ENCODE assay signal across 12 cellular contexts in the genomic region with DNA sequence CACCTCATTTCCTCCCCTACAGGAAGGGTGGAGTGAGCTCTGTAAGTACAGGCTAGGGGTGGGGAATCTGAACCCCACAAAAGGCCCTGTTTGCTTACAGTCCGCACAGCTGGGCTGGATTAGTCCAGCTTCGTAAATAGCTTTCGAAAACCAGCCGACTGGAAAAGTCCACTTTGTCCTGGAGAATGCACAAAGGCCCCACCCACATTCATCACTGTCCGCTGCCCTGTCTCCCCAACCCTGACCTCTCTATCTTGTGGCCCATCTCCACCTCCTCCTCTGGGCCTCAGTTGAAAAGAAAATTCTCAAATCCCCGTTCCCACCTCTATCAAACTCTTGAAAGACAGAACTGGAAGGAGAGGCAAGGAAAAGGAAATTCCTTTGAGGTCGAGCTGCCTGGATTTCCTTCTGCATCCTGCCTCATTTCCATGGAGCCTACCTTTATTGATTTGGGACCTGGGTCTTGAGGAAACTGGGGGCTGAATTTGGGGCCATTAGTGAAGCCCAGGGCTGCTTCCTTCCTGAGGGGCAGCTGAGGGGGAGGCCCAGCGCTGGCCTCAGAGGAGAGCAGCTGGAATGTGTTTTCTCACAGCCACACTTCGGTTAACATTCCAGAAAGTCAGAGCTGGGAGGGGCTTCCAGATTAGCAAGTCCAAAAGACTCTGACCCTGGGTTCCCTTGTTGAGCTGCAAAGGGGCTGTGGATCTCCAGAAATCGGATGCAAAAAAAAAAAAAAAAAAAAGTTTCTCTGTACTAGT.
A peak's percentile ranks its signal among the peaks of the same experiment; 100 is the strongest.
DNase-seq lines count a peak whose midpoint lies in the region; ATAC-seq and TF ChIP-seq lines count a peak whose summit lies in the region.
"Had no signal": no experiment of that assay in that cellular context is flagged by ENCODE, and none has a peak within 500 bp of the region (broad histone marks: within the 10 kb centered on the region; RNA-seq: fewer than 3 reads in every experiment).

No MANE protein-coding gene starts in this region.

- H3K27ac Mint-ChIP-seq in activated CD8-positive, alpha-beta memory T cell treated with anti-CD3 and anti-CD28 coated beads, Interleukin-2, amount 10 ng/mL, durations not matched to agents 7 days and 5 days, result no peak overlapping the region
- H3K27ac Mint-ChIP-seq: memory B cell; stimulated activated naive B cell treated with anti-CD40 and anti-IgM and Interleukin-4, amounts not matched to agents 10 μg/mL and 1 μg/mL and 100 μg/mL, for 72 hours had no signal

- no peaks in the 10 kb centered on the region for H3K9me3 Mint-ChIP-seq in activated CD8-positive, alpha-beta memory T cell treated with anti-CD3 and anti-CD28 coated beads, Interleukin-2, amount 10 ng/mL, durations not matched to agents 7 days and 5 days (ENCODE audit: low read depth)

- peaks cover 2% of the 10 kb centered on the region for H3K4me1 Mint-ChIP-seq in activated CD8-positive, alpha-beta memory T cell treated with anti-CD3 and anti-CD28 coated beads, Interleukin-2, amount 10 ng/mL, durations not matched to agents 7 days and 5 days
- H3K4me1 Mint-ChIP-seq: memory B cell; stimulated activated naive B cell treated with anti-CD40 and anti-IgM and Interleukin-4, amounts not matched to agents 10 μg/mL and 1 μg/mL and 100 μg/mL, for 72 hours had no signal

- no peak for TF ChIP-seq CTCF in AG04449 (IDR thresholded peaks at IDR 0.05; ENCODE audit: insufficient read depth, low read length, missing control alignments)

- POLR2A ChIA-PET in AG04449 (lab: Yijun Ruan, JAX), result interaction anchor here (0.7 to 2.1 kb wide), 6 partner anchors 17 to 183 kb away, joined by 3 to 16 read pairs (median 4); partner anchors contain the start of gene TIMP3

- no peak overlapping the region for H3K4me3 ChIP-seq in AG04449 (ENCODE audit: low read depth, low read length)
- peak overlapping the region; percentile 55 for H3K4me3 ChIP-seq in adipocyte (ENCODE audit: low read length)

- H3K9me3 ChIP-seq in adipocyte (ENCODE audit: control insufficient read depth, low read length), result peaks cover 23% of the 10 kb centered on the region

- peak overlapping the region; percentile 84 for H3K9ac ChIP-seq in adipocyte (ENCODE audit: low read length)

- no peak overlapping the region for H3K4me3 Mint-ChIP-seq in activated CD8-positive, alpha-beta memory T cell treated with anti-CD3 and anti-CD28 coated beads, Interleukin-2, amount 10 ng/mL, durations not matched to agents 7 days and 5 days
- H3K4me3 Mint-ChIP-seq: memory B cell; stimulated activated naive B cell treated with anti-CD40 and anti-IgM and Interleukin-4, amounts not matched to agents 10 μg/mL and 1 μg/mL and 100 μg/mL, for 72 hours had no signal

- H3K4me1 ChIP-seq in adipocyte (ENCODE audit: control insufficient read depth, insufficient read depth, low read length), result peaks cover 63% of the 10 kb centered on the region

- CTCF ChIA-PET in AG04449 (lab: Yijun Ruan, JAX), result interaction anchor here (0.7 to 5.9 kb wide), 9 partner anchors 14 to 396 kb away, joined by 3 to 42 read pairs (median 3); no protein-coding TSS in a partner anchor
- CTCF ChIA-PET in activated CD8-positive, alpha-beta memory T cell treated with anti-CD3 and anti-CD28 coated beads, Interleukin-2, amount 10 ng/mL, durations not matched to agents 7 days and 5 days (lab: Charles Lee), result no interaction called here

- peak; percentile 69 to 73 for ATAC-seq in left cardiac atrium
- ATAC-seq in activated CD8-positive, alpha-beta memory T cell treated with anti-CD3 and anti-CD28 coated beads, Interleukin-2, amount 10 ng/mL, durations not matched to agents 7 days and 5 days, result no peak
- ATAC-seq: stimulated activated naive B cell treated with anti-CD40 and anti-IgM and Interleukin-4, amounts not matched to agents 10 μg/mL and 1 μg/mL and 100 μg/mL, for 72 hours had no signal

- H3K27me3 ChIP-seq in adipocyte (replicated peaks; ENCODE audit: control insufficient read depth, insufficient read depth, low read length), result no peaks in the 10 kb centered on the region

- DNase-seq in AG04449 (ENCODE audit: low read depth, low spot score), result peak; percentile 49
- DNase-seq in adipocyte (ENCODE audit: low read depth), result peak; percentile 92
- DNase-seq in left cardiac atrium, result peak; percentile 58
- DNase-seq in non-pigmented ciliary epithelial cell (ENCODE audit: low read depth), result peak; percentile 70
- DNase-seq in activated CD8-positive, alpha-beta memory T cell treated with anti-CD3 and anti-CD28 coated beads, Interleukin-2, amount 10 ng/mL, durations not matched to agents 7 days and 5 days, result no peak
- no peak for DNase-seq in DMS153 treated with DMSO at 0.1 percent for 48 hours (lab: John Stamatoyannopoulos, UW; ENCODE audit: unreplicated experiment)
- no peak for DNase-seq in T-helper 2 cell
- DNase-seq in UCSD-AML1 (lab: John Stamatoyannopoulos, UW; ENCODE audit: unreplicated experiment), result no peak
- DNase-seq: ACHN; activated CD8-positive, alpha-beta memory T cell treated with anti-CD3 and anti-CD28 coated beads, Interleukin-2, amount 50 U/mL, for 48 hours; stimulated activated naive B cell treated with anti-CD40 and anti-IgM and Interleukin-4, amounts not matched to agents 10 μg/mL and 1 μg/mL and 100 μg/mL, for 72 hours had no signal

- H3K36me3 Mint-ChIP-seq in activated CD8-positive, alpha-beta memory T cell treated with anti-CD3 and anti-CD28 coated beads, Interleukin-2, amount 10 ng/mL, durations not matched to agents 7 days and 5 days, result no peaks in the 10 kb centered on the region
- H3K36me3 Mint-ChIP-seq: memory B cell; stimulated activated naive B cell treated with anti-CD40 and anti-IgM and Interleukin-4, amounts not matched to agents 10 μg/mL and 1 μg/mL and 100 μg/mL, for 72 hours had no signal

- no peaks in the 10 kb centered on the region for H3K36me3 ChIP-seq in adipocyte (ENCODE audit: control insufficient read depth, insufficient read depth, low read length, severe bottlenecking)

- intact Hi-C loops in left cardiac atrium (cut with DNase I), result loop anchor here (5.0 kb wide), 1 partner anchor 90 kb away; no protein-coding TSS in a partner anchor

- H3K27me3 Mint-ChIP-seq in activated CD8-positive, alpha-beta memory T cell treated with anti-CD3 and anti-CD28 coated beads, Interleukin-2, amount 10 ng/mL, durations not matched to agents 7 days and 5 days, result peaks cover 7% of the 10 kb centered on the region

Comparison
In these comparisons a context has a peak if more than half of its experiments do, and no peak if none do; other contexts are left out.
1. DNase-seq: peak in AG04449 (single experiment), adipocyte (single experiment), left cardiac atrium (single experiment) and non-pigmented ciliary epithelial cell (single experiment); none in activated CD8-positive, alpha-beta memory T cell treated with anti-CD3 and anti-CD28 coated beads, Interleukin-2, amount 10 ng/mL, durations not matched to agents 7 days and 5 days (single experiment), DMS153 treated with DMSO at 0.1 percent for 48 hours (single experiment), T-helper 2 cell (0 of 5) and UCSD-AML1 (single experiment).